Comparison of ENCODE assay signal across 12 cellular contexts in the genomic region with DNA sequence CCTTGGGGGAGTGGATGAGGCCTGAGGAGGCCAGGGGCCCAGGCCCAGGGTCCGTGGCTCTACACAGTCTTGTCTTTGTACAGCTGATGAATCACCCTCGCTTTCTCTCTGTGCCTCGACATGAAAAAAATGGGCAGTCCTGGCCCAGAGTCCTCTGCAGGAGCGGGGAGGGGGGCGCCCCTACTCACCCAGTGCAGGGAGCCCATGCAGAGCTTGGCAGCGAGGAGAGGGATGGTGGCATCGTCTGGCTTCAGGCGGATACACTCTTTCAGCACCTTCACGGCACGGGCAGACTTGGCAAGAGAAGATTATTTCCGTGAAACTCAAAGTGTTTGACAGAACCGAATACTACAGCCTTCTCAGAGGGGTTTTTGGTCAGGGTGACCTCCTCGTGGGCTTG.
DNase-seq lines count a peak whose midpoint lies in the region; ATAC-seq lines count a peak whose summit lies in the region.
"Had no signal": no experiment of that assay in that cellular context is flagged by ENCODE, and none has a peak within 500 bp of the region (broad histone marks: within the 10 kb centered on the region; RNA-seq: fewer than 3 reads in every experiment).

No MANE protein-coding gene starts in this region.

- DNase-seq in caudate nucleus (lab: John Stamatoyannopoulos, UW) = peak in 28 of 61 donors; percentile 25 to 77 (median 52)
- peak; percentile 54 for DNase-seq in Right ventricle myocardium superior
- DNase-seq in medulla oblongata (ENCODE audit: extremely low spot score) = peak; percentile 75
- DNase-seq in MG63 = no peak
- DNase-seq in activated CD4-positive, alpha-beta T cell treated with anti-CD3 and anti-CD28 coated beads, Interleukin-2, amount 50 U/mL, for 1 hour = no peak
- DNase-seq: NCI-H1092 treated with DMSO at 0.1 percent for 48 hours, NCI-H1694, NCI-H226, NCI-H524 treated with DMSO at 0.1 percent for 48 hours had no signal

- ATAC-seq in Right ventricle myocardium superior (ENCODE audit: poor library complexity) (peak; percentile 58), HG03565 (IDR thresholded peaks at IDR 0.05; ENCODE audit: unreplicated experiment) (no peak), HG03175 (IDR thresholded peaks at IDR 0.05; ENCODE audit: unreplicated experiment) (no peak)

- intact Hi-C loops in Right ventricle myocardium superior (cut with DNase I) = no loop called here

- H3K4me3 ChIP-seq in stomach smooth muscle (ENCODE audit: low read length in 2 of 2) (peak overlapping the region in 1 of 2 donors; percentile 8), MG63 (no peak overlapping the region)

- H3K36me3 ChIP-seq in stomach smooth muscle (ENCODE audit: control insufficient read depth in 2 of 2, insufficient read depth in 2 of 2, low read length in 2 of 2) (peaks cover 0 to 9% of the 10 kb centered on the region in 2 donors), MG63 (no peaks in the 10 kb centered on the region)

- H3K27me3 ChIP-seq in stomach smooth muscle (ENCODE audit: control insufficient read depth in 1 of 2, insufficient read depth in 2 of 2, low read length in 2 of 2) (no peaks in the 10 kb centered on the region), MG63 (no peaks in the 10 kb centered on the region)

- H3K27ac ChIP-seq in caudate nucleus (ENCODE audit: low read depth, low read length) (peak overlapping the region; percentile 63), stomach smooth muscle (ENCODE audit: low read length) (peak overlapping the region; percentile 76)

- H3K9me3 ChIP-seq in stomach smooth muscle (ENCODE audit: control insufficient read depth in 2 of 2, low read length in 2 of 2) (no peaks in the 10 kb centered on the region), MG63 (no peaks in the 10 kb centered on the region)

- H3K4me1 ChIP-seq in stomach smooth muscle (ENCODE audit: control insufficient read depth, insufficient read depth, low read length) = peaks cover 48% of the 10 kb centered on the region

- H3K9ac ChIP-seq in stomach smooth muscle (ENCODE audit: low read length in 2 of 2) = peak overlapping the region in 1 of 2 donors; percentile 36

Comparison
In these comparisons a context has a peak if more than half of its experiments do, and no peak if none do; other contexts are left out.
1. DNase-seq: peak in Right ventricle myocardium superior (single experiment) and medulla oblongata (single experiment); none in MG63 (single experiment) and activated CD4-positive, alpha-beta T cell treated with anti-CD3 and anti-CD28 coated beads, Interleukin-2, amount 50 U/mL, for 1 hour (single experiment).